21 cellular contexts compared by ENCODE assay signal in genomic region chr2:83531211-83531610, GRCh38.
DNase-seq lines count a peak whose midpoint lies in the region; ATAC-seq, FAIRE-seq and TF ChIP-seq lines count a peak whose summit lies in the region.
"Had no signal": no experiment of that assay in that cellular context is flagged by ENCODE, and none has a peak within 500 bp of the region (broad histone marks: within the 10 kb centered on the region; RNA-seq: fewer than 3 reads in every experiment).

No MANE protein-coding gene starts in this region.

- H3K27me3 ChIP-seq in CD4-positive, alpha-beta T cell (ENCODE audit: control insufficient read depth, insufficient read depth, low read length), result no peaks in the 10 kb centered on the region
- H3K27me3 ChIP-seq: heart left ventricle, vagina had no signal

- H3K9me3 Mint-ChIP-seq in CD4-positive, alpha-beta T cell, result no peaks in the 10 kb centered on the region

- CTCF ChIA-PET in CD4-positive, alpha-beta T cell (lab: Charles Lee), result no interaction called here

- no peaks in the 10 kb centered on the region for H3K27me3 Mint-ChIP-seq in CD4-positive, alpha-beta T cell
- H3K27me3 Mint-ChIP-seq: activated B cell treated with CpG ODN at 0.5 μM for 24 hours had no signal

- H3K36me3 Mint-ChIP-seq in CD4-positive, alpha-beta T cell (ENCODE audit: low read depth), result no peaks in the 10 kb centered on the region

- H3K4me1 Mint-ChIP-seq in CD4-positive, alpha-beta T cell (ENCODE audit: low read depth), result no peaks in the 10 kb centered on the region
- H3K4me1 Mint-ChIP-seq: activated B cell treated with CpG ODN at 0.5 μM for 24 hours had no signal

- no peak for FAIRE-seq in urothelium cell line (lab: Jason Lieb, UNC)
- FAIRE-seq: bronchial epithelial cell, endometrium, GM12892, RCC 7860 had no signal

- no peak overlapping the region for H3K27ac Mint-ChIP-seq in CD4-positive, alpha-beta T cell
- H3K27ac Mint-ChIP-seq: activated B cell treated with CpG ODN at 0.5 μM for 24 hours had no signal

- DNase-seq in COLO668 (lab: John Stamatoyannopoulos, UW; ENCODE audit: unreplicated experiment) (peak; percentile 47), NCI-H1092 (lab: John Stamatoyannopoulos, UW) (peak; percentile 64), NCI-H510A treated with DMSO at 0.1 percent for 48 hours (lab: John Stamatoyannopoulos, UW) (peak; percentile 84), fibroblast of pulmonary artery (ENCODE audit: low read depth) (peak; percentile 0), urothelium cell line (ENCODE audit: low spot score) (no peak)
- DNase-seq in CD4-positive, alpha-beta T cell, result no peak
- DNase-seq: activated B cell treated with CpG ODN at 0.5 μM for 24 hours; activated CD4-positive, alpha-beta T cell treated with anti-CD3 and anti-CD28 coated beads, Interleukin-2, amount 50 U/mL, for 48 hours; activated gamma-delta T cell; GOT3; heart left ventricle; occipital lobe had no signal

- no peaks in the 10 kb centered on the region for H3K9me3 ChIP-seq in CD4-positive, alpha-beta T cell (ENCODE audit: control insufficient read depth, low read length)
- H3K9me3 ChIP-seq: heart left ventricle, vagina had no signal

- intact Hi-C loops in CD4-positive, alpha-beta T cell (cut with DNase I, micrococcal nuclease), result no loop called here

- no peak for ATAC-seq in CD4-positive, alpha-beta T cell (ENCODE audit: poor library complexity)
- ATAC-seq in GM21381 (IDR thresholded peaks at IDR 0.05; ENCODE audit: unreplicated experiment) (no peak), GM18858 (IDR thresholded peaks at IDR 0.05; ENCODE audit: unreplicated experiment) (no peak)
- ATAC-seq: heart left ventricle had no signal

- no peak for TF ChIP-seq CTCF in fibroblast of pulmonary artery (IDR thresholded peaks at IDR 0.05; ENCODE audit: low read length, missing control alignments)
- TF ChIP-seq CTCF in CD4-positive, alpha-beta T cell (IDR thresholded peaks at IDR 0.05), result no peak

- no peak overlapping the region for H3K27ac ChIP-seq in CD4-positive, alpha-beta T cell (ENCODE audit: low read depth, low read length)
- H3K27ac ChIP-seq: coronary artery, heart left ventricle, SK-N-MC, vagina had no signal

- no peak overlapping the region for H3K4me3 ChIP-seq in fibroblast of pulmonary artery (replicated peaks; ENCODE audit: low read depth, low read length)
- H3K4me3 ChIP-seq: coronary artery, heart left ventricle, SK-N-MC, vagina had no signal

- POLR2A ChIA-PET in CD4-positive, alpha-beta T cell (lab: Charles Lee), result no interaction called here

- H3K4me3 Mint-ChIP-seq in CD4-positive, alpha-beta T cell, result no peak overlapping the region
- H3K4me3 Mint-ChIP-seq: activated B cell treated with CpG ODN at 0.5 μM for 24 hours had no signal

Comparison
In these comparisons a context has a peak if more than half of its experiments do, and no peak if none do; other contexts are left out.
1. DNase-seq: peak in COLO668 (single experiment), NCI-H1092 (single experiment), NCI-H510A treated with DMSO at 0.1 percent for 48 hours (single experiment) and fibroblast of pulmonary artery (single experiment); none in CD4-positive, alpha-beta T cell (0 of 10) and urothelium cell line (single experiment).